ENCODE assay signal across 11 cellular contexts in genomic region chrX:153829799-153830631, GRCh38. TPM values are rescaled to one million over a fixed set of nuclear protein-coding genes. Genes with fewer than 3 reads are reported as not detected.
DNase-seq lines count a peak whose midpoint lies in the region; ATAC-seq and TF ChIP-seq lines count a peak whose summit lies in the region.
"Had no signal": no experiment of that assay in that cellular context is flagged by ENCODE, and none has a peak within 500 bp of the region (broad histone marks: within the 10 kb centered on the region; RNA-seq: fewer than 3 reads in every experiment).

PDZD4 (minus strand) TSS chrX:153830544; CDS start chrX:153830298, 246 bp downstream.

- H3K36me3 ChIP-seq in WERI-Rb-1 (no peaks in the 10 kb centered on the region; the same call in 1 of the 2 replicates), smooth muscle cell (ENCODE audit: low read depth) (no peaks in the 10 kb centered on the region)
- H3K36me3 ChIP-seq: thyroid gland had no signal

- no peak within 1 kb of the TSS for H3K9ac ChIP-seq in smooth muscle cell (ENCODE audit: low read depth)

- TF ChIP-seq CTCF in WERI-Rb-1 (IDR thresholded peaks at IDR 0.05; ENCODE audit: low read depth, low read length) (no peak), smooth muscle cell (IDR thresholded peaks at IDR 0.05; ENCODE audit: borderline replicate concordance, insufficient read depth, poor library complexity, severe bottlenecking) (no peak)

- H3F3A ChIP-seq in smooth muscle cell (ENCODE audit: low read depth), result no peaks in the 10 kb centered on the region

- H3K79me2 ChIP-seq in smooth muscle cell (ENCODE audit: low read depth), result no peaks in the 10 kb centered on the region

- peak within 1 kb of the TSS; percentile 84 for H3K4me2 ChIP-seq in smooth muscle cell

- H3K4me1 ChIP-seq in smooth muscle cell (ENCODE audit: low read depth), result peaks cover 6% of the 10 kb centered on the region

- H3K4me3 ChIP-seq in WERI-Rb-1 (ENCODE audit: low read depth, low read length), result peak within 1 kb of the TSS; percentile 66
- H3K4me3 ChIP-seq in smooth muscle cell, result peak within 1 kb of the TSS; percentile 41

- peaks cover 8% of the 10 kb centered on the region for H3K9me3 ChIP-seq in WERI-Rb-1 (ENCODE audit: severe bottlenecking)
- H3K9me3 ChIP-seq in smooth muscle cell (replicated peaks; ENCODE audit: low read depth), result no peaks in the 10 kb centered on the region
- H3K9me3 ChIP-seq: thyroid gland had no signal

- peak; percentile 65 for DNase-seq in DMS 273 (lab: John Stamatoyannopoulos, UW; ENCODE audit: unreplicated experiment)
- DNase-seq in DMS 273 treated with DMSO at 0.1 percent for 48 hours (lab: John Stamatoyannopoulos, UW), result no peak
- no peak for DNase-seq in WERI-Rb-1
- no peak for DNase-seq in left ventricle myocardium superior
- no peak for DNase-seq in smooth muscle cell (lab: John Stamatoyannopoulos, UW; ENCODE audit: unreplicated experiment)
- no peak for DNase-seq in activated gamma-delta T cell (lab: John Stamatoyannopoulos, UW)
- DNase-seq in MV-4-11 (lab: John Stamatoyannopoulos, UW), result no peak
- no peak for DNase-seq in HuH-7 (ENCODE audit: low spot score)
- DNase-seq: GOT3, thyroid gland had no signal

- H4K20me1 ChIP-seq in smooth muscle cell (ENCODE audit: low read depth), result no peaks in the 10 kb centered on the region

- no peak within 1 kb of the TSS for H2AFZ ChIP-seq in smooth muscle cell (ENCODE audit: low read depth)

- H3K27ac ChIP-seq in WERI-Rb-1 (no peak within 1 kb of the TSS), smooth muscle cell (ENCODE audit: low read depth) (no peak within 1 kb of the TSS)
- H3K27ac ChIP-seq: 22Rv1, thyroid gland had no signal

- WGBS in smooth muscle cell (ENCODE audit: low lambda C conversion rate), result 32% methylated on average over 58 of the region's 96 CpGs

- ATAC-seq in left ventricle myocardium superior, result peak; percentile 21

- H3K27me3 ChIP-seq in WERI-Rb-1 (ENCODE audit: insufficient read depth, low read depth, severe bottlenecking) (peaks cover 23% of the 10 kb centered on the region), smooth muscle cell (ENCODE audit: low read depth) (peaks cover 5% of the 10 kb centered on the region)

- intact Hi-C loops in left ventricle myocardium superior (cut with micrococcal nuclease), result no loop called here

RNA-seq across cellular contexts. Expression of gene PDZD4, which starts in this region (rescaled TPM):
- total RNA-seq in left ventricle myocardium superior, result 2.6 TPM
- 2.3 and 3.1 TPM in 2 replicates for total RNA-seq in smooth muscle cell
- 2.3 and 2.9 TPM in 2 replicates for polyA plus RNA-seq in smooth muscle cell
